24 cellular contexts compared by ENCODE assay signal in the genomic region with DNA sequence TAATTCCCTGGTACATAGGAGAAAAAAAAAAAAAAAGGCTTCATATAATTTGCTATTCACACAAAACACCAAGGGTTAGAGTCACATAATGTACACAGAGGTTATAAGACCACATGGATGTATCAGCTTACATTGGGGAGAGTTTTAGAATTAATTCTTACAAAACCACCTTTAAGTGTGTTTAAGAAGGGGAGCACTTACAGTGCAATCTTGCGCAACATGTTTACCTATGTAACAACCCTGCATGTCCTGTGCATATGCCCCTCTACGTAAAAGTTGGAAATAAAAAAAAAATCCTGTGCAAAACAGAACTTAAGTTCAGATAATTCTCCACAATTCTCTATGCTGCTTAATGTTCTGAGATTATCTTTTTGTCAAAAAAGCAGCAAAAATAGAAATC.
"Had no signal": no experiment of that assay in that cellular context is flagged by ENCODE, and none has a peak within 500 bp of the region (broad histone marks: within the 10 kb centered on the region; RNA-seq: fewer than 3 reads in every experiment).

No MANE protein-coding gene starts in this region.

- DNase-seq: activated CD4-positive, alpha-beta memory T cell treated with anti-CD3 and anti-CD28 coated beads for 36 hours; activated CD4-positive, alpha-beta T cell treated with anti-CD3 and anti-CD28 coated beads, Interleukin-2, amount 10 ng/mL, durations not matched to agents 7 days and 5 days; activated CD4-positive, CD25-positive, alpha-beta regulatory T cell; activated CD8-positive, alpha-beta memory T cell treated with anti-CD3 and anti-CD28 coated beads for 24 hours; activated gamma-delta T cell; activated naive CD4-positive, alpha-beta T cell treated with anti-CD3 and anti-CD28 coated beads for 36 hours; activated naive CD8-positive, alpha-beta T cell treated with anti-CD3 and anti-CD28 coated beads for 36 hours; activated T-cell treated with anti-CD3 and anti-CD28 coated beads, Interleukin-2, amount 50 U/mL, for 4 hours; adrenal gland; anterior cingulate cortex; caudate nucleus; NCI-H1048; NCI-H146; NCI-H187 treated with DMSO at 0.1 percent for 48 hours; NCI-H2081 treated with DMSO at 0.1 percent for 48 hours; NCI-H524 treated with DMSO at 0.1 percent for 48 hours; NCI-H774; Right ventricle myocardium superior; SJCRH30; SK-N-SH; T-helper 1 cell had no signal

- H3K27ac ChIP-seq: adrenal gland, coronary artery, RWPE1, SJCRH30, VCaP had no signal

- H3K9ac ChIP-seq: SK-N-SH had no signal

- ATAC-seq: activated T-cell treated with anti-CD3 and anti-CD28 coated beads, Interleukin-2, amount 50 U/mL, for 4 hours had no signal

- H3K4me2 ChIP-seq: SK-N-SH had no signal

- H3K27me3 ChIP-seq: adrenal gland, SJCRH30 had no signal

- H3K4me3 ChIP-seq: adrenal gland, coronary artery, SJCRH30 had no signal

- H3K9me3 ChIP-seq: adrenal gland, SJCRH30, SK-N-SH had no signal

- H3K36me3 ChIP-seq: adrenal gland, SJCRH30 had no signal
